ENCODE assay signal across 1 cellular context in the genomic region with DNA sequence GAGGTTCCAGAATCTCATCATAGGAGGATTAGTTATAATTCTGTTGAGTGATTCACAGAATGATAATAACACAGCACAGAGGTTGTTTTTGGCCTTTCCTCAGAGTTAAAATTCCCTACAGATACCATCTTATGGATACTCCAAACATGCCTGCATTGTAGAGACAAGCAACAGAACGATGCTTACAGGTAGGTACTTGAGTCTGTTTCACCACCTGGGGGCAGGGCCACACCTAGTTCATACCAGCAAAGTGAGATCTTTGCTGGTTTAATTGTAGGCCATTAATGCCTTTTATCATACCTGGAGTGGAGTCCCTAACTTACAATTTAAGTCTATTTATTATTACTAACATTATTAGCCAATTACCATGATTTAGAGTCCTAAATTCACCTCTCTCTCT.
TF ChIP-seq lines count a peak whose summit lies in the region.

No MANE protein-coding gene starts in this region.

TF ChIP-seq in H1, 55 proteins besides CTCF, POLR2A, EP300 and RAD21:
- TF ChIP-seq SP1 (IDR thresholded peaks at IDR 0.05; ENCODE audit: low read depth, low read length) = no peak
- TF ChIP-seq GTF2F1 (IDR thresholded peaks at IDR 0.05; ENCODE audit: borderline replicate concordance, low read depth, low read length) = no peak
- no peak for TF ChIP-seq CHD1 (IDR thresholded peaks at IDR 0.05; ENCODE audit: low read depth, low read length)
